Comparison of ENCODE assay signal across 17 cellular contexts in the genomic region with DNA sequence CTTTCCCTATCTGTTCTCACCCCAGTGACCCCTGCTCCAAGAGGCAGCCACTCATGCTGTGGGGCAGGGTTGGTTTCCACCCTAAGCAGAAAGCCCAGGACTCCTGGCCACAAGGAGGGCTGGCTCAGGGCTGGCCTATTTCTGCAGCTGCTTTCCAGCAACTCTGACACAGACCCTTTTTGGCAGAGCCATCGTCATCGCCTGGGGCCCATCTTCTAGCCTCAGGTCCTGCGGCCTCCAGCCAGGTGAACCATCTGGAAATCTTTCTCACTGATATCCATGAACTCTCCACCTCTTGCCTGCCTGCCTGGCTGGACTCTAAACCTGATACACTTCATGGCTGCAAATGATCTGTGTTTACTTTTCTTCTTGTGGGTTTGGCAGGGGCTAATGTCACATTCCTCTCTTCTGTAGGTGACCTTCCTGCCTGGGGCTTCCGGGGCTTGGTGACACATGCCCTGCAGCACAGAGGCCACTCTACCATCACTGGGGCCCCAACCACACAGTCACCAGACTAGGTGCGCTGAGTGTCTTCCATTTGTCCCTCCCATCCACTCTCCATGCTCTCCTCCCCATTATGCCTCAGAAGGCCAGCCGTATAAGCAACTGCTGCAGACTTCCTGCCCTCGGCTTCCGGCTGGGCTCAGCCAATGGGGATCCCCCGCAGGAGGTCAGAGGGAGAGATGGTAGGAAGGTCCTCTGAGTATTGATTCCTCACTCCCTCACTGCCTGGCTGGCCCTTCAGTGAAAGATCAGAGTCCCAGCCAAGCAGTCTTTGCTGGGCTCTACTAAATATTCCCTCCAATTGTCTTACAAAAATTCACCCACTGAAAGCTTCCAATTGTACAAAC. TPM values are rescaled to one million over a fixed set of nuclear protein-coding genes. Genes with fewer than 3 reads are reported as not detected.
DNase-seq lines count a peak whose midpoint lies in the region; ATAC-seq and TF ChIP-seq lines count a peak whose summit lies in the region.
"Had no signal": no experiment of that assay in that cellular context is flagged by ENCODE, and none has a peak within 500 bp of the region (broad histone marks: within the 10 kb centered on the region; RNA-seq: fewer than 3 reads in every experiment).

No MANE protein-coding gene starts in this region.

- 73% methylated on average over 9 of the region's 9 CpGs for WGBS in liver

- H3K9me3 ChIP-seq in left ventricle myocardium inferior (replicated peaks) (peaks cover 2% of the 10 kb centered on the region), liver (ENCODE audit: control insufficient read depth in 4 of 4, low read length in 3 of 4) (no peaks in the 10 kb centered on the region)

- ATAC-seq in GM18870 (IDR thresholded peaks at IDR 0.05; ENCODE audit: unreplicated experiment): no peak
- ATAC-seq: activated T-cell treated with anti-CD3 and anti-CD28 coated beads, Interleukin-2, amount 50 U/mL, for 4 hours; foreskin keratinocyte; GM23338 had no signal

- peak overlapping the region; percentile 77 for H3K27ac ChIP-seq in left ventricle myocardium inferior (replicated peaks)
- H3K27ac ChIP-seq in liver (ENCODE audit: low read depth in 1 of 2, low read length in 2 of 2): no peak overlapping the region
- H3K27ac ChIP-seq: foreskin keratinocyte, neural progenitor cell had no signal

- TF ChIP-seq CTCF in left ventricle myocardium inferior (IDR thresholded peaks at IDR 0.05; ENCODE audit: borderline replicate concordance): no peak
- TF ChIP-seq CTCF in liver (IDR thresholded peaks at IDR 0.05; ENCODE audit: low read depth, low read length, missing input control): no peak

- H3K27me3 ChIP-seq in left ventricle myocardium inferior (ENCODE audit: low read depth) (no peaks in the 10 kb centered on the region), liver (ENCODE audit: control insufficient read depth in 4 of 4, insufficient read depth in 4 of 4, low read length in 3 of 4) (no peaks in the 10 kb centered on the region)
- H3K27me3 ChIP-seq: foreskin keratinocyte, neural progenitor cell, right atrium auricular region had no signal

- intact Hi-C loops in left ventricle myocardium inferior (cut with micrococcal nuclease) (no loop called here), cardiac septum (cut with DNase I) (no loop called here)

- H3K9ac ChIP-seq in liver (ENCODE audit: low read depth in 1 of 2, low read length in 2 of 2): no peak overlapping the region
- H3K9ac ChIP-seq: neural progenitor cell had no signal

- H3K4me3 ChIP-seq in left ventricle myocardium inferior (no peak overlapping the region), liver (ENCODE audit: low read depth in 1 of 3, low read length in 3 of 3) (no peak overlapping the region)
- H3K4me3 ChIP-seq: GM23338, neural progenitor cell, right atrium auricular region had no signal

- H3K36me3 ChIP-seq in left ventricle myocardium inferior (no peaks in the 10 kb centered on the region), liver (ENCODE audit: control insufficient read depth in 4 of 4, insufficient read depth in 3 of 4, low read depth in 1 of 4, low read length in 3 of 4) (no peaks in the 10 kb centered on the region)
- H3K36me3 ChIP-seq: neural progenitor cell, right atrium auricular region had no signal

- TF ChIP-seq RAD21 in liver (IDR thresholded peaks at IDR 0.05): no peak

- H3K4me1 ChIP-seq in left ventricle myocardium inferior: peaks cover 41% of the 10 kb centered on the region
- peaks cover 0 to 8% (median 3%) of the 10 kb centered on the region in 4 donors for H3K4me1 ChIP-seq in liver (ENCODE audit: control insufficient read depth in 4 of 4, insufficient read depth in 4 of 4, low read length in 3 of 4)
- H3K4me1 ChIP-seq: foreskin keratinocyte, neural progenitor cell had no signal

- DNase-seq in left ventricle myocardium inferior (no peak), cardiac septum (ENCODE audit: low spot score) (no peak), RPMI8226 (peak; percentile 37), NCI-H2227 treated with DMSO at 0.1 percent for 48 hours (lab: John Stamatoyannopoulos, UW) (no peak), cortex of kidney (lab: John Stamatoyannopoulos, UW) (no peak)
- no peak for DNase-seq in activated CD8-positive, alpha-beta memory T cell treated with anti-CD3 and anti-CD28 coated beads, Interleukin-2, amount 50 U/mL, for 48 hours
- DNase-seq: activated CD4-positive, alpha-beta T cell treated with anti-CD3 and anti-CD28 coated beads for 4 hours; activated T-cell treated with anti-CD3 and anti-CD28 coated beads, Interleukin-2, amount 50 U/mL, for 4 hours; foreskin keratinocyte; GF-D8; NCI-H187; NCI-H774 had no signal

TF ChIP-seq in liver, 16 proteins besides CTCF, POLR2A, EP300 and RAD21:
- TF ChIP-seq JUND (IDR thresholded peaks at IDR 0.05) (no peak), YY1 (IDR thresholded peaks at IDR 0.05) (no peak), REST (IDR thresholded peaks at IDR 0.05) (no peak), HNF4G (IDR thresholded peaks at IDR 0.05) (no peak), ATF3 (IDR thresholded peaks at IDR 0.05) (no peak), EGR1 (IDR thresholded peaks at IDR 0.05; ENCODE audit: low read depth in 2 of 2) (no peak), SP1 (IDR thresholded peaks at IDR 0.05) (peak; percentile 37), HNF4A (conservative IDR thresholded peaks at IDR 0.05) (peak; percentile 42 to 54), NR2F2 (IDR thresholded peaks at IDR 0.05) (no peak), RXRA (IDR thresholded peaks at IDR 0.05) (peak in 1 of 2 donors; percentile 33), FOXA1 (IDR thresholded peaks at IDR 0.05) (no peak), MAX (IDR thresholded peaks at IDR 0.05) (no peak), FOXA2 (IDR thresholded peaks at IDR 0.05) (peak; percentile 20)
- TF ChIP-seq, protein P1, sequence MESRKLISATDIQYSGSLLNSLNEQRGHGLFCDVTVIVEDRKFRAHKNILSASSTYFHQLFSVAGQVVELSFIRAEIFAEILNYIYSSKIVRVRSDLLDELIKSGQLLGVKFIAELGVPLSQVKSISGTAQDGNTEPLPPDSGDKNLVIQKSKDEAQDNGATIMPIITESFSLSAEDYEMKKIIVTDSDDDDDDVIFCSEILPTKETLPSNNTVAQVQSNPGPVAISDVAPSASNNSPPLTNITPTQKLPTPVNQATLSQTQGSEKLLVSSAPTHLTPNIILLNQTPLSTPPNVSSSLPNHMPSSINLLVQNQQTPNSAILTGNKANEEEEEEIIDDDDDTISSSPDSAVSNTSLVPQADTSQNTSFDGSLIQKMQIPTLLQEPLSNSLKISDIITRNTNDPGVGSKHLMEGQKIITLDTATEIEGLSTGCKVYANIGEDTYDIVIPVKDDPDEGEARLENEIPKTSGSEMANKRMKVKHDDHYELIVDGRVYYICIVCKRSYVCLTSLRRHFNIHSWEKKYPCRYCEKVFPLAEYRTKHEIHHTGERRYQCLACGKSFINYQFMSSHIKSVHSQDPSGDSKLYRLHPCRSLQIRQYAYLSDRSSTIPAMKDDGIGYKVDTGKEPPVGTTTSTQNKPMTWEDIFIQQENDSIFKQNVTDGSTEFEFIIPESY (IDR thresholded peaks at IDR 0.05): no peak

RNA-seq across cellular contexts. Expression of gene COPS8, which starts 9.7 kb away (rescaled TPM):
- total RNA-seq in left ventricle myocardium inferior (97.0 TPM), cardiac septum (86.7 TPM), liver (10 to 100 TPM; 21.1 to 32.9 TPM)
- polyA plus RNA-seq in liver: 10 to 100 TPM; 19.1 TPM
